1 cellular context compared by ENCODE assay signal in genomic region chr17:50712641-50713296, GRCh38.
A peak's percentile ranks its signal among the peaks of the same experiment; 100 is the strongest.
TF ChIP-seq lines count a peak whose summit lies in the region.

No MANE protein-coding gene starts in this region.

TF ChIP-seq in K562, 482 proteins besides CTCF, POLR2A, EP300 and RAD21:
- TF ChIP-seq PTBP1 (IDR thresholded peaks at IDR 0.05; ENCODE audit: low read depth, low read length) (no peak), SRF (CRISPR knock-in tag; IDR thresholded peaks at IDR 0.05) (peak in 1 of 2 experiments; percentile 53; a peak in 1 of 4 replicates), YY1 (IDR thresholded peaks at IDR 0.05; ENCODE audit: borderline replicate concordance in 1 of 3, control insufficient read depth in 1 of 3, extremely low read depth in 1 of 3, insufficient read depth in 3 of 3, insufficient read length in 1 of 3, insufficient replicate concordance in 2 of 3, low read depth in 1 of 3, low read length in 2 of 3) (peak in 1 of 3 experiments; percentile 31), MEF2A (IDR thresholded peaks at IDR 0.05; ENCODE audit: control insufficient read depth, low read depth, low read length) (peak; percentile 65; the same call in 1 of the 2 replicates), ZNF766 (CRISPR knock-in tag; conservative IDR thresholded peaks at IDR 0.05) (0 out of 2 replicates have a peak, but pooled peaks have one; percentile 27), ZBTB11 (CRISPR knock-in tag; IDR thresholded peaks at IDR 0.05) (peak in 1 of 3 experiments; percentile 24; a peak in 1 of 6 replicates)
